ENCODE assay signal across 8 cellular contexts in the genomic region with DNA sequence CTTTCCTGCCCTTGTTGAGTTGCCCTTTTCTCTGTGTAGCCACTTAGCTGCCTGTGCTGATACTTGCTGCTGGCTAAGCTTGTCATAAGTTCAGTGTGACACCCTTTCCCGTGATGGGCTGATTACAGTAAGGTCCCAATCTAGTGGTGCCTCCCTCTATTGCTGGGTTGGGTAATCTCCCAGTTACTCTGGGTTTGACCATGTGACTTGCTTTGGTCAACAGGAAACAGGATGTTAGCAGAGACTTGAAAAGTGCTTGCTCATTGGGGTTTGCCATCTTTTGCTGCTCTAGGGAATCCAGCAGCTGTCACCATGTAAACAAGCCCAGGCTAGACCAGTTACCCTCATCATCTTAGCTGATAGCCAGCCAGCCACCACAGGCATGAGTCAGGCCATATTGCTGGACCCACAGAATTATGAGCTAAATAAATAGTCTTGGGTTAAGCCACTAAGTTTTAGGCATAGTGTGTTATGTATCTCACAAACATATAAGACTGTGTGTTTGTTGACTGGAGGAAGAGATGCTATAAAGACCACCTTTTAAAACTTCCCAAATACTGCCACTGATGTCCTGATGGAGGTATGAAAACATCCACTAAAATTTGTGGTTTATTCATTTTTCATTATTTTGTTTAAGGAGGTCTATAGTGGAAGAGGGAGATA. TPM values are rescaled to one million over a fixed set of nuclear protein-coding genes. Genes with fewer than 3 reads are reported as not detected.
A peak's percentile ranks its signal among the peaks of the same experiment; 100 is the strongest.
DNase-seq lines count a peak whose midpoint lies in the region; ATAC-seq and TF ChIP-seq lines count a peak whose summit lies in the region.

No MANE protein-coding gene starts in this region.

- DNase-seq in activated CD8-positive, alpha-beta memory T cell treated with anti-CD3 and anti-CD28 coated beads, Interleukin-2, amount 50 U/mL, for 24 hours (ENCODE audit: extremely low read depth), result peak; percentile 1
- no peak for DNase-seq in activated CD8-positive, alpha-beta memory T cell treated with anti-CD3 and anti-CD28 coated beads, Interleukin-2, amount 50 U/mL, for 4 hours
- DNase-seq in SHP77 treated with DMSO at 0.1 percent for 48 hours (lab: John Stamatoyannopoulos, UW) (peak; percentile 46), fibroblast of the aortic adventitia (ENCODE audit: low read depth) (peak; percentile 61), COLO829 (ENCODE audit: low spot score) (no peak)
- no peak for DNase-seq in stimulated activated CD4-positive, alpha-beta T cell treated with anti-CD3 and anti-CD28 coated beads, Interleukin-4, amount 100 ng/mL, for 1 hour

- no peak overlapping the region for H3K4me3 ChIP-seq in fibroblast of the aortic adventitia (ENCODE audit: low read depth, low read length)

- TF ChIP-seq CTCF in fibroblast of the aortic adventitia (IDR thresholded peaks at IDR 0.05; ENCODE audit: insufficient read depth, low read length), result no peak

- peak; percentile 93 for ATAC-seq in HG03378 (IDR thresholded peaks at IDR 0.05; ENCODE audit: unreplicated experiment)
- ATAC-seq in GM21717 (IDR thresholded peaks at IDR 0.05; ENCODE audit: unreplicated experiment), result no peak

RNA-seq across cellular contexts. Expression of a gene that starts 4.0 kb away (rescaled TPM):
- total RNA-seq in fibroblast of the aortic adventitia (ENCODE audit: low replicate concordance), result under 0.01 TPM in 1 of 2 replicates, not detected in the other

Comparison
In these comparisons a context has a peak if more than half of its experiments do, and no peak if none do; other contexts are left out.
1. DNase-seq: peak in activated CD8-positive, alpha-beta memory T cell treated with anti-CD3 and anti-CD28 coated beads, Interleukin-2, amount 50 U/mL, for 24 hours (single experiment), SHP77 treated with DMSO at 0.1 percent for 48 hours (single experiment) and fibroblast of the aortic adventitia (single experiment); none in activated CD8-positive, alpha-beta memory T cell treated with anti-CD3 and anti-CD28 coated beads, Interleukin-2, amount 50 U/mL, for 4 hours (single experiment), COLO829 (single experiment) and stimulated activated CD4-positive, alpha-beta T cell treated with anti-CD3 and anti-CD28 coated beads, Interleukin-4, amount 100 ng/mL, for 1 hour (single experiment).